1 cellular context compared by ENCODE assay signal in genomic region chr22:28883917-28884753, GRCh38.
TF ChIP-seq lines count a peak whose summit lies in the region.

No MANE protein-coding gene starts in this region.

TF ChIP-seq in HEK293, 187 proteins besides CTCF, POLR2A, EP300 and RAD21 (continued from another document and continues in another):
- TF ChIP-seq ZBTB10 (tag by site-specific recombination; IDR thresholded peaks at IDR 0.05) (no peak), ZNF148 (tag by site-specific recombination; IDR thresholded peaks at IDR 0.05; ENCODE audit: borderline replicate concordance) (no peak), IKZF3 (tag by site-specific recombination; IDR thresholded peaks at IDR 0.05) (no peak), ZFP41 (tag by site-specific recombination; IDR thresholded peaks at IDR 0.05; ENCODE audit: borderline replicate concordance) (no peak), ZBTB49 (tag by site-specific recombination; IDR thresholded peaks at IDR 0.05; ENCODE audit: low read depth) (no peak), ZNF777 (tag by site-specific recombination; IDR thresholded peaks at IDR 0.05; ENCODE audit: borderline replicate concordance) (0 out of 2 replicates have a peak, but pooled peaks have one; percentile 44), ZNF350 (tag by site-specific recombination; IDR thresholded peaks at IDR 0.05) (no peak), KLF16 (tag by site-specific recombination; IDR thresholded peaks at IDR 0.05) (no peak), FEZF1 (tag by site-specific recombination; IDR thresholded peaks at IDR 0.05) (peak; percentile 25; the same call in 1 of the 2 replicates), HIC1 (tag by site-specific recombination; IDR thresholded peaks at IDR 0.05) (no peak), ZNF529 (tag by site-specific recombination; IDR thresholded peaks at IDR 0.05; ENCODE audit: insufficient replicate concordance) (no peak), ZNF16 (tag by site-specific recombination; IDR thresholded peaks at IDR 0.05; ENCODE audit: low read depth) (no peak), ZIC2 (tag by site-specific recombination; IDR thresholded peaks at IDR 0.05) (peak; percentile 61), KLF10 (tag by site-specific recombination; IDR thresholded peaks at IDR 0.05) (no peak), GLIS1 (tag by site-specific recombination; IDR thresholded peaks at IDR 0.05) (peak; percentile 84), ZNF449 (tag by site-specific recombination; IDR thresholded peaks at IDR 0.05) (no peak), ZNF510 (tag by site-specific recombination; IDR thresholded peaks at IDR 0.05; ENCODE audit: insufficient replicate concordance) (no peak), SETDB1 (IDR thresholded peaks at IDR 0.05; ENCODE audit: insufficient read length, low read length) (no peak), ZNF114 (tag by site-specific recombination; IDR thresholded peaks at IDR 0.05) (no peak), KLF7 (tag by site-specific recombination; IDR thresholded peaks at IDR 0.05; ENCODE audit: borderline replicate concordance) (no peak), ZNF292 (tag by site-specific recombination; IDR thresholded peaks at IDR 0.05; ENCODE audit: borderline replicate concordance, low read depth) (no peak), ZNF335 (tag by site-specific recombination; conservative IDR thresholded peaks at IDR 0.05) (peak; percentile 66), ZBTB26 (tag by site-specific recombination; optimal IDR thresholded peaks at IDR 0.05) (peak; percentile 49), PBX3 (CRISPR knock-in tag; IDR thresholded peaks at IDR 0.05) (no peak), ZNF202 (tag by site-specific recombination; IDR thresholded peaks at IDR 0.05; ENCODE audit: borderline replicate concordance) (no peak), ZNF248 (tag by site-specific recombination; IDR thresholded peaks at IDR 0.05) (no peak), ZBTB20 (tag by site-specific recombination; IDR thresholded peaks at IDR 0.05) (peak; percentile 63), INSM2 (tag by site-specific recombination; IDR thresholded peaks at IDR 0.05) (no peak), MYNN (tag by site-specific recombination; IDR thresholded peaks at IDR 0.05; ENCODE audit: borderline replicate concordance) (no peak), SP3 (tag by site-specific recombination; IDR thresholded peaks at IDR 0.05) (peak; percentile 47; the same call in 1 of the 2 replicates), REPIN1 (tag by site-specific recombination; IDR thresholded peaks at IDR 0.05; ENCODE audit: low read depth) (no peak), GLI4 (tag by site-specific recombination; IDR thresholded peaks at IDR 0.05) (no peak), ZBTB48 (tag by site-specific recombination; IDR thresholded peaks at IDR 0.05) (0 out of 2 replicates have a peak, but pooled peaks have one; percentile 28), RBAK (tag by site-specific recombination; IDR thresholded peaks at IDR 0.05) (no peak), ZNF571 (tag by site-specific recombination; IDR thresholded peaks at IDR 0.05) (no peak), ZNF785 (tag by site-specific recombination; IDR thresholded peaks at IDR 0.05) (no peak), OSR2 (tag by site-specific recombination; IDR thresholded peaks at IDR 0.05) (no peak), ZFP3 (tag by site-specific recombination; IDR thresholded peaks at IDR 0.05; ENCODE audit: low read depth) (no peak), ZNF2 (tag by site-specific recombination; IDR thresholded peaks at IDR 0.05) (no peak), ZNF174 (tag by site-specific recombination; IDR thresholded peaks at IDR 0.05) (no peak), ZBTB8A (tag by site-specific recombination; IDR thresholded peaks at IDR 0.05) (peak; percentile 50), PRDM1 (tag by site-specific recombination; IDR thresholded peaks at IDR 0.05) (no peak), ZNF558 (tag by site-specific recombination; IDR thresholded peaks at IDR 0.05) (peak; percentile 90; the same call in 1 of the 2 replicates), HOXC10 (CRISPR knock-in tag; IDR thresholded peaks at IDR 0.05) (no peak), ZSCAN4 (tag by site-specific recombination; IDR thresholded peaks at IDR 0.05) (no peak), ZNF302 (tag by site-specific recombination; IDR thresholded peaks at IDR 0.05; ENCODE audit: low read depth) (no peak)
